24 cellular contexts compared by ENCODE assay signal in genomic region chr16:3902731-3903130, GRCh38.
A peak's percentile ranks its signal among the peaks of the same experiment; 100 is the strongest.
DNase-seq lines count a peak whose midpoint lies in the region; ATAC-seq and TF ChIP-seq lines count a peak whose summit lies in the region.
"Had no signal": no experiment of that assay in that cellular context is flagged by ENCODE, and none has a peak within 500 bp of the region (broad histone marks: within the 10 kb centered on the region; RNA-seq: fewer than 3 reads in every experiment).

No MANE protein-coding gene starts in this region.

- DNase-seq in NCI-H345 (lab: John Stamatoyannopoulos, UW) (peak; percentile 30), NCI-H345 treated with DMSO at 0.1 percent for 48 hours (lab: John Stamatoyannopoulos, UW; ENCODE audit: unreplicated experiment) (no peak), NCI-H446 treated with DMSO at 0.1 percent for 48 hours (lab: John Stamatoyannopoulos, UW) (peak; percentile 15), choroid plexus epithelial cell (ENCODE audit: low read depth) (peak; percentile 9), T1000 (lab: John Stamatoyannopoulos, UW) (no peak), AML-193 (lab: John Stamatoyannopoulos, UW) (no peak)
- DNase-seq in stimulated activated naive CD4-positive, alpha-beta T cell (lab: John Stamatoyannopoulos, UW), result no peak
- DNase-seq: activated B cell treated with CpG ODN at 0.5 μM for 24 hours; activated CD4-positive, alpha-beta memory T cell treated with anti-CD3 and anti-CD28 coated beads for 36 hours; activated effector memory CD4-positive, alpha-beta T cell treated with anti-CD3 and anti-CD28 coated beads, Interleukin-2, amount 50 U/mL, for 16 hours; activated naive CD8-positive, alpha-beta T cell treated with anti-CD3 and anti-CD28 coated beads, Interleukin-2, amount 50 U/mL, for 24 hours; brain microvascular endothelial cell; Calu3; left cardiac atrium; mesenchymal stem cell; NCI-H1694; NCI-H524 treated with DMSO at 0.1 percent for 48 hours; nucleus accumbens; stimulated activated CD4-positive, alpha-beta T cell treated with anti-CD3 and anti-CD28 coated beads, Interleukin-4, amount 100 ng/mL, for 24 hours; thyroid gland had no signal

- no peak overlapping the region for H3K4me3 ChIP-seq in choroid plexus epithelial cell (ENCODE audit: low read depth, low read length)
- H3K4me3 ChIP-seq: BLaER1, coronary artery, thyroid gland had no signal

- no peak for TF ChIP-seq CTCF in choroid plexus epithelial cell (conservative IDR thresholded peaks at IDR 0.05; ENCODE audit: low read depth, low read length)

- no peak for ATAC-seq in HG02981 (IDR thresholded peaks at IDR 0.05; ENCODE audit: unreplicated experiment)
- ATAC-seq: activated naive CD8-positive, alpha-beta T cell treated with anti-CD3 and anti-CD28 coated beads, Interleukin-2, amount 50 U/mL, for 24 hours; left cardiac atrium; SK-N-SH treated with all-trans-retinoic acid at 6 μM for 48 hours had no signal

Comparison
In these comparisons a context has a peak if more than half of its experiments do, and no peak if none do; other contexts are left out.
1. DNase-seq: peak in NCI-H345 (single experiment), NCI-H446 treated with DMSO at 0.1 percent for 48 hours (single experiment) and choroid plexus epithelial cell (single experiment); none in NCI-H345 treated with DMSO at 0.1 percent for 48 hours (single experiment), T1000 (single experiment), AML-193 (0 of 2) and stimulated activated naive CD4-positive, alpha-beta T cell (0 of 6).